In the genomic region with DNA sequence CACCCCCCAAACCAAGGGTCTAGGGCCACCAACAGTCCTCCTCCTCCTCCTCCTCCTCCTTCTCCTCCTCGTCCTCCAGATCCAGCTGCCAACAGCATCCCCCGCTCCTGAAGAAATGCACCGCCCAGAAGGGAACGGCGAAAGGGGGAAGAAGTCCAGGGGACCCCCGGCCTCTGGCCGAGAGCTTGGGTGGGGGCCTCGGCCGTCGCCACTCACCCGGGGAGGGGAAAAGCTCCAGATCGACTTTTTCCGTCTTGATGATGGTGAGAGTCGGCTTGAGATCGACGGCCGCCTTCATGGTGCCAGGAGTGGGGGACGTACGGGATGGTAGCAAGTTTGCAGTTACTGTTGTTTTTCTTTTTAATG, we compare ENCODE assay signal across 8 cellular contexts.
DNase-seq lines count a peak whose midpoint lies in the region; ATAC-seq and TF ChIP-seq lines count a peak whose summit lies in the region.

No MANE protein-coding gene starts in this region.

- H2AFZ ChIP-seq in fibroblast of lung (ENCODE audit: low read length), result no peak overlapping the region

- peak overlapping the region; percentile 98 for H3K9ac ChIP-seq in fibroblast of lung (ENCODE audit: insufficient read depth, low read length)

- H3K36me3 ChIP-seq in fibroblast of lung (ENCODE audit: control insufficient read depth, insufficient read depth, low read length), result no peaks in the 10 kb centered on the region
- H3K36me3 ChIP-seq in neutrophil, result no peaks in the 10 kb centered on the region

- ATAC-seq in T-cell (replicated peaks in 1 of 4) (peak in 2 of 4 experiments; percentile 0 to 2), GM18502 (IDR thresholded peaks at IDR 0.05; ENCODE audit: poor library complexity, unreplicated experiment) (no peak), HG02852 (IDR thresholded peaks at IDR 0.05; ENCODE audit: unreplicated experiment) (no peak)

- peaks cover 25% of the 10 kb centered on the region for H3K4me1 ChIP-seq in fibroblast of lung (ENCODE audit: control insufficient read depth, extremely low read depth, insufficient read depth, low read length)
- peaks cover 51 to 65% of the 10 kb centered on the region in 2 experiments for H3K4me1 ChIP-seq in neutrophil (ENCODE audit: control insufficient read depth in 1 of 2, insufficient read depth in 1 of 2, low read depth in 1 of 2, low read length in 1 of 2)

- peak overlapping the region; percentile 94 to 96 (median 94) for H3K4me3 ChIP-seq in fibroblast of lung (replicated peaks in 1 of 4; ENCODE audit: control extremely low read depth in 1 of 4, insufficient read depth in 1 of 4, low read depth in 3 of 4, low read length in 4 of 4)
- H3K4me3 ChIP-seq in neutrophil (ENCODE audit: low read depth in 1 of 2, low read length in 1 of 2), result peak overlapping the region; percentile 87 to 89

- peak overlapping the region; percentile 96 to 98 for H3K27ac Mint-ChIP-seq in T-cell

- H4K20me1 ChIP-seq in fibroblast of lung (ENCODE audit: control insufficient read depth, extremely low read depth, insufficient read depth, low read length), result peaks cover 5% of the 10 kb centered on the region

- no peaks in the 10 kb centered on the region for H3K9me3 Mint-ChIP-seq in T-cell

- no peaks in the 10 kb centered on the region for H3K27me3 Mint-ChIP-seq in T-cell

- peaks cover 44% of the 10 kb centered on the region for H3K36me3 Mint-ChIP-seq in T-cell

- H3K9me3 ChIP-seq in fibroblast of lung (ENCODE audit: control insufficient read depth, insufficient read depth, low read depth, low read length), result no peaks in the 10 kb centered on the region
- no peaks in the 10 kb centered on the region for H3K9me3 ChIP-seq in neutrophil

- peaks cover 54% of the 10 kb centered on the region for H3K79me2 ChIP-seq in fibroblast of lung (ENCODE audit: control insufficient read depth, insufficient read depth, low read length)

- peak overlapping the region; percentile 49 for H3K4me2 ChIP-seq in fibroblast of lung (ENCODE audit: extremely low read depth, insufficient read depth, low read length)

- H3K4me3 Mint-ChIP-seq in T-cell, result peak overlapping the region; percentile 96 to 99 (median 98)

- TF ChIP-seq CTCF in fibroblast of lung (conservative IDR thresholded peaks at IDR 0.05 in 1 of 2, IDR thresholded peaks at IDR 0.05 in 1 of 2; ENCODE audit: low read depth in 1 of 2, low read length in 2 of 2) (no peak), neutrophil (IDR thresholded peaks at IDR 0.05) (no peak)

- POLR2A ChIA-PET in T-cell (lab: Charles Lee), result interaction anchor here (0.6 to 6.5 kb wide), 12 partner anchors 9 to 193 kb away, joined by 3 to 86 read pairs (median 4); no protein-coding TSS in a partner anchor

- H3K27me3 ChIP-seq in fibroblast of lung (ENCODE audit: control insufficient read depth, insufficient read depth, low read length) (no peaks in the 10 kb centered on the region), neutrophil (no peaks in the 10 kb centered on the region)

- H3K27ac ChIP-seq in fibroblast of lung (ENCODE audit: insufficient read depth, low read length), result peak overlapping the region; percentile 99
- peak overlapping the region; percentile 92 for H3K27ac ChIP-seq in neutrophil

- CTCF ChIA-PET in T-cell (lab: Charles Lee), result interaction anchor here in 1 of 2 donors (0.6 to 4.1 kb wide), 6 partner anchors 12 to 232 kb away, joined by 3 to 28 read pairs (median 3); no protein-coding TSS in a partner anchor

- DNase-seq in NCI-H1105 treated with DMSO at 0.1 percent for 48 hours (lab: John Stamatoyannopoulos, UW) (peak; percentile 57), NCI-H1105 (lab: John Stamatoyannopoulos, UW) (no peak), T-cell (peak in 4 of 34 experiments; percentile 27 to 37 (median 32)), fibroblast of lung (ENCODE audit: low read depth in 2 of 2) (peak in 1 of 2 donors; percentile 37), middle frontal gyrus (ENCODE audit: extremely low spot score, low spot score) (no peak)

- H3K4me1 Mint-ChIP-seq in T-cell, result peaks cover 39 to 65% (median 47%) of the 10 kb centered on the region in 3 donors
